ENCODE assay signal across 8 cellular contexts in genomic region chr2:87456477-87457128, GRCh38.
DNase-seq lines count a peak whose midpoint lies in the region; ATAC-seq, FAIRE-seq and TF ChIP-seq lines count a peak whose summit lies in the region.
"Not testable (repeated sequence)": the region's sequence is repeated elsewhere in the genome, so short reads cannot be mapped to it uniquely, and the experiment has no call there.

No MANE protein-coding gene starts in this region.

- peak; percentile 56 for FAIRE-seq in GM12892 (lab: Jason Lieb, UNC)

- TF ChIP-seq POLR2A in GM12892 (IDR thresholded peaks at IDR 0.05; ENCODE audit: low read depth, low read length); esophagus muscularis mucosa (IDR thresholded peaks at IDR 0.05; ENCODE audit: low read depth); suprapubic skin (IDR thresholded peaks at IDR 0.05): not testable (repeated sequence)

- H3K27ac Mint-ChIP-seq in activated T-helper 17 cell treated with anti-CD3 and anti-CD28 coated beads, Interleukin-2, amount 50 U/mL, for 72 hours: peak overlapping the region; percentile 90
- peak overlapping the region; percentile 85 for H3K27ac Mint-ChIP-seq in mesothelial cell of epicardium

- H3K36me3 Mint-ChIP-seq in activated T-helper 17 cell treated with anti-CD3 and anti-CD28 coated beads, Interleukin-2, amount 50 U/mL, for 72 hours (ENCODE audit: low read depth): peaks cover 26% of the 10 kb centered on the region
- not testable (repeated sequence) for H3K36me3 Mint-ChIP-seq in mesothelial cell of epicardium

- ATAC-seq in GM21576 (IDR thresholded peaks at IDR 0.05; ENCODE audit: unreplicated experiment): peak; percentile 67
- peak; percentile 68 for ATAC-seq in HG03139 (IDR thresholded peaks at IDR 0.05; ENCODE audit: unreplicated experiment)
- ATAC-seq in Panc1: peak; percentile 75
- peak; percentile 80 for ATAC-seq in activated T-helper 17 cell treated with anti-CD3 and anti-CD28 coated beads, Interleukin-2, amount 50 U/mL, for 72 hours (replicated peaks)

- WGBS in esophagus muscularis mucosa: 17% methylated on average over 1 of the region's 17 CpGs
- 29% methylated on average over 5 of the region's 17 CpGs for WGBS in suprapubic skin

- BruUV-seq in Panc1 (replicated peaks; lab: Mats Ljungman, UMichigan): not testable (repeated sequence)

- not testable (repeated sequence) for H3K36me3 ChIP-seq in Panc1 (ENCODE audit: control insufficient read depth, insufficient read depth, low read length); esophagus muscularis mucosa; suprapubic skin

- not testable (repeated sequence) for TF ChIP-seq CTCF in Panc1 (IDR thresholded peaks at IDR 0.05); esophagus muscularis mucosa (IDR thresholded peaks at IDR 0.05); mesothelial cell of epicardium (IDR thresholded peaks at IDR 0.05; ENCODE audit: unreplicated experiment); suprapubic skin (IDR thresholded peaks at IDR 0.05)

- TF ChIP-seq EP300 in esophagus muscularis mucosa (IDR thresholded peaks at IDR 0.05); suprapubic skin (IDR thresholded peaks at IDR 0.05): not testable (repeated sequence)

- POLR2A ChIA-PET in Panc1 (lab: Charles Lee): not testable (repeated sequence)

- H3K27ac ChIP-seq in Panc1 (ENCODE audit: low read length) (peak overlapping the region; percentile 72), esophagus muscularis mucosa (replicated peaks in 1 of 4) (peak overlapping the region; percentile 70 to 80 (median 78)), suprapubic skin (peak overlapping the region; percentile 56)

- not testable (repeated sequence) for DNase-seq in GM12892 (ENCODE audit: insufficient read length); Panc1 (ENCODE audit: low read depth, low spot score); esophagus muscularis mucosa (ENCODE audit: extremely low spot score); mesothelial cell of epicardium (ENCODE audit: low spot score in 2 of 2, unreplicated experiment in 2 of 2); suprapubic skin (ENCODE audit: low spot score in 2 of 2)

- not testable (repeated sequence) for H3K4me1 ChIP-seq in Panc1 (ENCODE audit: control insufficient read depth, insufficient read depth, low read length); suprapubic skin
- peaks cover 7 to 32% (median 18%) of the 10 kb centered on the region in 4 donors for H3K4me1 ChIP-seq in esophagus muscularis mucosa

- H3K4me3 ChIP-seq in Panc1 (ENCODE audit: low read depth in 2 of 2, low read length in 2 of 2) (peak overlapping the region; percentile 43 to 66), esophagus muscularis mucosa (peak overlapping the region; percentile 24 to 54 (median 27)), suprapubic skin (peak overlapping the region; percentile 29)

- H3K27me3 ChIP-seq in Panc1 (ENCODE audit: control insufficient read depth, insufficient read depth, low read length); esophagus muscularis mucosa; suprapubic skin: not testable (repeated sequence)

- intact Hi-C loops in Panc1 (cut with micrococcal nuclease; ENCODE audit: unreplicated experiment); esophagus muscularis mucosa (cut with DNase I): not testable (repeated sequence)

- H3K27me3 Mint-ChIP-seq in activated T-helper 17 cell treated with anti-CD3 and anti-CD28 coated beads, Interleukin-2, amount 50 U/mL, for 72 hours; mesothelial cell of epicardium (ENCODE audit: low read depth): not testable (repeated sequence)

- not testable (repeated sequence) for H3K9me3 ChIP-seq in Panc1 (ENCODE audit: control insufficient read depth, insufficient read depth, low read depth, low read length); esophagus muscularis mucosa; suprapubic skin

- CTCF ChIA-PET in Panc1 (lab: Charles Lee): not testable (repeated sequence)

- in situ Hi-C loops in Panc1 (cut with HindIII; ENCODE audit: low pct_unique_long_range_greater_than_20kb, low sequenced_read_pairs): not testable (repeated sequence)

- H3K4me3 Mint-ChIP-seq in activated T-helper 17 cell treated with anti-CD3 and anti-CD28 coated beads, Interleukin-2, amount 50 U/mL, for 72 hours: peak overlapping the region; percentile 74
- H3K4me3 Mint-ChIP-seq in mesothelial cell of epicardium: peak overlapping the region; percentile 40

- H3K9me3 Mint-ChIP-seq in activated T-helper 17 cell treated with anti-CD3 and anti-CD28 coated beads, Interleukin-2, amount 50 U/mL, for 72 hours; mesothelial cell of epicardium: not testable (repeated sequence)

- not testable (repeated sequence) for H3K4me1 Mint-ChIP-seq in activated T-helper 17 cell treated with anti-CD3 and anti-CD28 coated beads, Interleukin-2, amount 50 U/mL, for 72 hours
- H3K4me1 Mint-ChIP-seq in mesothelial cell of epicardium: peaks cover 14% of the 10 kb centered on the region
